In the genomic region with DNA sequence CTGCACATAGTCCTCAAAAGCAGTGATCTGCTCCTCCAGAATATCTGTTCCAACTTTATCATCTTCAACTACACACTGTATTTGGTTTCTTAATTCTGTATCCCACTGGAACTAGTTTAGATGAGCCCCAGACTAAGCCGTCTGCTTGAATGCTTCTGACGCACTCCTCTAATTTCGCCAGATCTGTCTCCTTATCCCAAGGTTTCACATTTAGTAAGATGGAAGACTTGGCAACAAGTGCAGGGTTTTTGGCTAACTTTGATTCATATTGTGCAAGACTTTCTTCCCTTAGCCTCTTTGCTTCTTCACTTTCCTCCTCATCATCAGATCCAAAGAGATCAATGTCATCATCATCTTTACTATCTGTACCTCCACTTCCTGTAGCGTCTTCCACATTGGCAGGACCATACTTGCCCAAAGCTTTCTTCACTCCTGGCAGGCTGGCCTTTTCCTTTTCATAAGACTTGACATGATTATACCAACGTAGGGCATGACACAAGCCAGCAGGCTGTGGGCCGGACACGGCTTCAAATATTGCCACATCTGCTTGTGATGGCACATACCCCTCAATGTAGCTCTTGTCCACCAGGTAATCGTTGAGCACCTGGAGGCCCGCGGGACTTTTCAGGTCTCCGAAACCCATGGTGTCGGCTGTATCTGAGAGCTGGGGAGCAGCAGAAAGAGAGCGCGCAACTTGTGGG, we compare ENCODE assay signal across 20 cellular contexts.
"Had no signal": no experiment of that assay in that cellular context is flagged by ENCODE, and none has a peak within 500 bp of the region (broad histone marks: within the 10 kb centered on the region; RNA-seq: fewer than 3 reads in every experiment).

No MANE protein-coding gene starts in this region.

- DNase-seq: activated CD4-positive, alpha-beta T cell treated with anti-CD3 and anti-CD28 coated beads, Interleukin-2, amount 10 ng/mL, durations not matched to agents 7 days and 5 days; activated CD8-positive, alpha-beta memory T cell treated with anti-CD3 and anti-CD28 coated beads for 24 hours; activated CD8-positive, alpha-beta memory T cell treated with anti-CD3 and anti-CD28 coated beads, Interleukin-2, amount 50 U/mL, for 4 hours; activated T-cell treated with anti-CD3 and anti-CD28 coated beads, Interleukin-2, amount 50 U/mL, for 24 hours; head of caudate nucleus; islet precursor cell; naive thymus-derived CD4-positive, alpha-beta T cell; SK-N-SH; stimulated activated CD4-positive, alpha-beta T cell treated with anti-CD3 and anti-CD28 coated beads, Interleukin-15, amount 100 ng/mL, for 24 hours; stomach; trophoblast cell had no signal

- H3K36me3 ChIP-seq: neural progenitor cell, stomach, vagina had no signal

- H3K4me1 ChIP-seq: stomach, vagina had no signal

- H3K4me3 ChIP-seq: neural progenitor cell, smooth muscle cell, stomach, vagina had no signal

- H3K27ac ChIP-seq: neural progenitor cell, stomach, vagina, VCaP had no signal

- ATAC-seq: activated CD4-positive, CD25-positive, alpha-beta regulatory T cell treated with anti-CD3 and anti-CD28 coated beads, Interleukin-2, amount 50 U/mL, for 24 hours; activated naive CD4-positive, alpha-beta T cell treated with anti-CD3 and anti-CD28 coated beads, Interleukin-2, amount 50 U/mL, for 72 hours; activated T-helper 17 cell treated with anti-CD3 and anti-CD28 coated beads, Interleukin-2, amount 50 U/mL, for 72 hours; left lobe of liver; naive thymus-derived CD4-positive, alpha-beta T cell; stimulated activated memory B cell treated with anti-CD40 and anti-IgM and Interleukin-4, amounts not matched to agents 10 μg/mL and 1 μg/mL and 100 μg/mL, for 72 hours had no signal

- H3K27me3 ChIP-seq: neural progenitor cell, stomach, vagina had no signal

- H3K9me3 ChIP-seq: SK-N-SH, stomach, vagina had no signal
